In the genomic region with DNA sequence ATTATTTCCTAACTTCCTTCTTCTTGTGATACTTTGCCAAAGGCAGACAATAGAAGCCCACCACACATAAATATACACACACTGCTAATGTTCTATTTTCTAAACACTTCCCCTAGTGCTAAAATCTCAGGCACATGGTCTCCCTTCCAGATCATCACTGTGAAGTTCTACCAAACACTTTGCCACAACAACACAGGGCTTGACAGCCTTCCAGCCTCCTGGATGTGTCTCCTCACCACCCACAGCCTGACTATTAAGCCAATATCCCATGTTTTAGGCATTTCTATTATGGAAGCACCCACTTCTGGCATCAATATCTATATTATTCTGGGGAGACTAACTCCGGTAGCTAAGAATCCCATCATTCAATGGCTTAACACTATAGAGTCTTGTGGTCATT, we compare ENCODE assay signal across 12 cellular contexts. TPM values are rescaled to one million over a fixed set of nuclear protein-coding genes. Genes with fewer than 3 reads are reported as not detected.
"Had no signal": no experiment of that assay in that cellular context is flagged by ENCODE, and none has a peak within 500 bp of the region (broad histone marks: within the 10 kb centered on the region; RNA-seq: fewer than 3 reads in every experiment).

No MANE protein-coding gene starts in this region.

- H3K4me1 ChIP-seq: HAP-1 had no signal

- H3K4me2 ChIP-seq: KMS-11 had no signal

- H3K9me3 ChIP-seq: HAP-1 had no signal

- H3K4me3 ChIP-seq: GM23248, HAP-1 had no signal

- H3K27ac ChIP-seq: GM23248, HL-60, KMS-11 had no signal

- H2AFZ ChIP-seq: GM23248 had no signal

- ATAC-seq: HCT116, HepG2 had no signal

- H3K9ac ChIP-seq: GM23248, KMS-11 had no signal

- DNase-seq: GM23248, GOT3, H7, HFFc6, KBM-7 had no signal

- H3K36me3 ChIP-seq: HAP-1 had no signal

RNA-seq across cellular contexts. Expression of gene SPATA19, which starts 29.2 kb away (rescaled TPM):
- total RNA-seq: GM23248, H4, H7, HepG2, HFFc6, HT1080 had no signal
